ENCODE assay signal across 14 cellular contexts in the genomic region with DNA sequence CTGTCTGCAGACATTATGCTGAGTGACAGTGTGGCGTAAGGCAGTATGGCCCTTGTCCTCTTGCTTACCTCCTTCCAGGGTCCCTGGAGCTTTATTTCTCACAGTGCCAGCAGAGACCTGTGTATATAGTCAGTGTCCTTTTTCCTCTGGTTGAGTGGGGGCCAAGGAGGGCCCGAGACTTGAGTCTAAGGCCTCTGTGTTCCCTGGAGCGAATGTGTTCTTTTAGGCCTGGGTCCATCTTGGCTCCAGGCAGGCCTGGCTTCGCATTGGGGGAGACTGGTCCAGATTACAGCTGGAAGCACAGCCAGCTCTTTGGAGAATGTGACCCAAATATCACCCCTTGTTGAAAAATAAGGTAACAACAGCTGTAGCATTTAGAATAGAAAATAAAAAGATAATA. TPM values are rescaled to one million over a fixed set of nuclear protein-coding genes. Genes with fewer than 3 reads are reported as not detected.
A peak's percentile ranks its signal among the peaks of the same experiment; 100 is the strongest.
DNase-seq lines count a peak whose midpoint lies in the region; ATAC-seq and TF ChIP-seq lines count a peak whose summit lies in the region.
"Had no signal": no experiment of that assay in that cellular context is flagged by ENCODE, and none has a peak within 500 bp of the region (broad histone marks: within the 10 kb centered on the region; RNA-seq: fewer than 3 reads in every experiment).

No MANE protein-coding gene starts in this region.

- H3K27ac Mint-ChIP-seq in central memory CD8-positive, alpha-beta T cell (ENCODE audit: low read depth): peak overlapping the region; percentile 39
- H3K27ac Mint-ChIP-seq: stimulated activated naive B cell treated with anti-CD40 and anti-IgM and Interleukin-4, amounts not matched to agents 10 μg/mL and 1 μg/mL and 100 μg/mL, for 72 hours had no signal

- H3K4me3 Mint-ChIP-seq in central memory CD8-positive, alpha-beta T cell: no peak overlapping the region
- H3K4me3 Mint-ChIP-seq: stimulated activated naive B cell treated with anti-CD40 and anti-IgM and Interleukin-4, amounts not matched to agents 10 μg/mL and 1 μg/mL and 100 μg/mL, for 72 hours had no signal

- ATAC-seq in central memory CD8-positive, alpha-beta T cell (replicated peaks; ENCODE audit: extremely low read depth, poor library complexity, severe bottlenecking): no peak
- ATAC-seq in HG03460 (IDR thresholded peaks at IDR 0.05; ENCODE audit: unreplicated experiment): no peak
- no peak for ATAC-seq in GM18907 (IDR thresholded peaks at IDR 0.05; ENCODE audit: unreplicated experiment)
- ATAC-seq: stimulated activated naive B cell treated with anti-CD40 and anti-IgM and Interleukin-4, amounts not matched to agents 10 μg/mL and 1 μg/mL and 100 μg/mL, for 72 hours had no signal

- peaks cover 4% of the 10 kb centered on the region for H3K36me3 Mint-ChIP-seq in central memory CD8-positive, alpha-beta T cell (ENCODE audit: insufficient read depth)

- H3K27me3 ChIP-seq in layer of hippocampus (ENCODE audit: control insufficient read depth, insufficient read depth, low read length): no peaks in the 10 kb centered on the region
- H3K27me3 ChIP-seq in brain microvascular endothelial cell (replicated peaks): no peaks in the 10 kb centered on the region

- H3K4me3 ChIP-seq in brain microvascular endothelial cell (ENCODE audit: low read depth, low read length): no peak overlapping the region

- no peaks in the 10 kb centered on the region for H3K27me3 Mint-ChIP-seq in central memory CD8-positive, alpha-beta T cell
- H3K27me3 Mint-ChIP-seq: stimulated activated naive B cell treated with anti-CD40 and anti-IgM and Interleukin-4, amounts not matched to agents 10 μg/mL and 1 μg/mL and 100 μg/mL, for 72 hours had no signal

- no peaks in the 10 kb centered on the region for H3K9me3 Mint-ChIP-seq in central memory CD8-positive, alpha-beta T cell
- H3K9me3 Mint-ChIP-seq: CD14-positive monocyte; stimulated activated naive B cell treated with anti-CD40 and anti-IgM and Interleukin-4, amounts not matched to agents 10 μg/mL and 1 μg/mL and 100 μg/mL, for 72 hours had no signal

- H3K27ac ChIP-seq in layer of hippocampus (ENCODE audit: low read depth, low read length) (peak overlapping the region; percentile 3), temporal lobe (ENCODE audit: low read depth, low read length) (peak overlapping the region; percentile 27), brain microvascular endothelial cell (no peak overlapping the region)
- H3K27ac ChIP-seq: WERI-Rb-1 had no signal

- TF ChIP-seq CTCF in brain microvascular endothelial cell (IDR thresholded peaks at IDR 0.05; ENCODE audit: low read depth, low read length, missing control alignments): no peak

- DNase-seq in central memory CD8-positive, alpha-beta T cell (ENCODE audit: low spot score in 2 of 2): no peak
- no peak for DNase-seq in brain microvascular endothelial cell
- DNase-seq: activated T-cell treated with anti-CD3 and anti-CD28 coated beads for 4 hours; effector CD8-positive, alpha-beta T cell; MV-4-11; SK-N-SH; stimulated activated CD4-positive, alpha-beta T cell treated with anti-CD3 and anti-CD28 coated beads, Interleukin-2, amount 100 ng/mL, for 24 hours; stimulated activated naive B cell treated with anti-CD40 and anti-IgM and Interleukin-4, amounts not matched to agents 10 μg/mL and 1 μg/mL and 100 μg/mL, for 72 hours; WERI-Rb-1 had no signal

- in situ Hi-C loops in brain microvascular endothelial cell (cut with HindIII; ENCODE audit: low pct_ligation_motif_present, low sequenced_read_pairs): no loop called here

- peaks cover 47% of the 10 kb centered on the region for H3K4me1 Mint-ChIP-seq in central memory CD8-positive, alpha-beta T cell

- no peaks in the 10 kb centered on the region for H3K36me3 ChIP-seq in brain microvascular endothelial cell (replicated peaks)
- H3K36me3 ChIP-seq: WERI-Rb-1 had no signal

RNA-seq across cellular contexts. Expression of a gene that starts 4.9 kb away (rescaled TPM):
- 3.4 TPM for total RNA-seq in temporal lobe

RNA-seq across cellular contexts. Expression of a gene that starts 6.4 kb away (rescaled TPM):
- total RNA-seq in temporal lobe: 38.8 TPM

RNA-seq across cellular contexts. Expression of a gene that starts 11.8 kb away (rescaled TPM):
- 0.74 TPM for total RNA-seq in temporal lobe

RNA-seq across cellular contexts. Expression of a gene that starts 13.3 kb away (rescaled TPM):
- 4.2 TPM for total RNA-seq in temporal lobe

RNA-seq across cellular contexts. Expression of a gene that starts 22.7 kb away (rescaled TPM):
- 16.0 TPM for total RNA-seq in temporal lobe
